In the genomic region with DNA sequence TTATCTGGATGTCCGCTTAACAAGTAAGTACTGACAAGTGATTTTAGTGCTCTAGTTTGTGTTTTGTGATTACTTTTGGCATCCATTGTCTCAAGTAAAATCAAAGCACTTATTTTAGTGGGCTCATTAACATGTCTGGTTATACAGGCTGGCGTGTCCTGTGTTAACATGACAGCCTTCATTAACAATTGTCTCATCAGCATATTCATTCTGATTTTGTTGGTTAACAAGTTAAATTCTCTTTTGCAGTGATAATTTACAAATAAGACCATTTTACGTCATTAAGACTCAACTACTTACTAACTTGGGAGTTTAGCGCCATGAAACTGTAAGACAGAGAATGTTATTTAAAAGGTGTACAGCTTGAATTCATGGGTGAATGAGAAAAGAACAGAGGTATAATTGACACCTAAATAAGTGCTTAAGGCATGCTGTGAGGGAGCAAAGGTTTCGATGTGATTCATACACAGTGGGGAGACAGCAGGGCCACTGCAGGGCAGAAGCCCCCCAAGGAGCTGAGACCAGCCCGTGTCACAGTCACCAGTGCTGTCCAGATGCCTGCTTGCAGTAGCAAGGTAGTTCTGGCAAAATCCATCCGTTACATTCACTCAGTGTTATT, we compare ENCODE assay signal across 24 cellular contexts.
"Had no signal": no experiment of that assay in that cellular context is flagged by ENCODE, and none has a peak within 500 bp of the region (broad histone marks: within the 10 kb centered on the region; RNA-seq: fewer than 3 reads in every experiment).

No MANE protein-coding gene starts in this region.

- H3K27me3 Mint-ChIP-seq: naive thymus-derived CD4-positive, alpha-beta T cell; natural killer cell treated with Interleukin-12 subunit alpha and Interleukin-12 subunit beta and Interleukin-15 and Interleukin-18, amount 100 ng/mL, for 72 hours; progenitor cell of endocrine pancreas; stimulated activated naive CD8-positive, alpha-beta T cell treated with anti-CD3 and anti-CD28 coated beads, Interleukin-15, Interleukin-2, amounts not matched to agents 100 ng/mL and 50 ng/mL, for 24 hours; type B pancreatic cell had no signal

- H3K4me1 ChIP-seq: left lung, lower lobe of right lung, spleen, uterus had no signal

- H3K9me3 ChIP-seq: left lung, lower lobe of right lung, mucosa of descending colon, ovary, sigmoid colon, spleen, suprapubic skin, thoracic aorta, tibial artery, uterus had no signal

- ATAC-seq: left colon; left lung; lower lobe of right lung; mucosa of descending colon; naive thymus-derived CD4-positive, alpha-beta T cell; natural killer cell treated with Interleukin-12 subunit alpha and Interleukin-12 subunit beta and Interleukin-15 and Interleukin-18, amount 100 ng/mL, for 72 hours; right cardiac atrium; stimulated activated effector memory CD8-positive, alpha-beta T cell treated with anti-CD3 and anti-CD28 coated beads, Interleukin-12 subunit alpha, Interleukin-12 subunit beta, amount 100 ng/mL, for 72 hours had no signal

- FAIRE-seq: kidney, small intestine had no signal

- H3K36me3 ChIP-seq: ovary, uterus had no signal

- H3K27ac ChIP-seq: left lung, lower lobe of right lung, ovary, spleen, suprapubic skin, thoracic aorta, uterus had no signal

- H3K4me3 ChIP-seq: left lung, lower lobe of right lung, mucosa of descending colon, ovary, sigmoid colon, spleen, suprapubic skin, thoracic aorta, tibial artery, uterus had no signal

- H3K27me3 ChIP-seq: left lung, ovary, sigmoid colon, spleen, suprapubic skin, tibial artery, uterus had no signal

- H3K4me3 Mint-ChIP-seq: naive thymus-derived CD4-positive, alpha-beta T cell; natural killer cell treated with Interleukin-12 subunit alpha and Interleukin-12 subunit beta and Interleukin-15 and Interleukin-18, amount 100 ng/mL, for 72 hours; stimulated activated effector memory CD8-positive, alpha-beta T cell treated with anti-CD3 and anti-CD28 coated beads, Interleukin-12 subunit alpha, Interleukin-12 subunit beta, amount 100 ng/mL, for 72 hours; stimulated activated naive CD8-positive, alpha-beta T cell treated with anti-CD3 and anti-CD28 coated beads, Interleukin-15, Interleukin-2, amounts not matched to agents 100 ng/mL and 50 ng/mL, for 24 hours; type B pancreatic cell had no signal

- DNase-seq: hippocampal formation; kidney; left colon; left lung; lower lobe of right lung; midbrain; mucosa of descending colon; naive thymus-derived CD4-positive, alpha-beta T cell; ovary; right cardiac atrium; sigmoid colon; small intestine; spleen; stimulated activated CD4-positive, alpha-beta T cell treated with anti-CD3 and anti-CD28 coated beads, Interleukin-4, amount 100 ng/mL, for 24 hours; stimulated activated naive CD4-positive, alpha-beta T cell; tibial artery; uterus had no signal

- H3K27ac Mint-ChIP-seq: natural killer cell treated with Interleukin-12 subunit alpha and Interleukin-12 subunit beta and Interleukin-15 and Interleukin-18, amount 100 ng/mL, for 72 hours; progenitor cell of endocrine pancreas; stimulated activated effector memory CD8-positive, alpha-beta T cell treated with anti-CD3 and anti-CD28 coated beads, Interleukin-12 subunit alpha, Interleukin-12 subunit beta, amount 100 ng/mL, for 72 hours; stimulated activated naive CD8-positive, alpha-beta T cell treated with anti-CD3 and anti-CD28 coated beads, Interleukin-15, Interleukin-2, amounts not matched to agents 100 ng/mL and 50 ng/mL, for 24 hours; type B pancreatic cell had no signal

- H3K9me3 Mint-ChIP-seq: naive thymus-derived CD4-positive, alpha-beta T cell; natural killer cell treated with Interleukin-12 subunit alpha and Interleukin-12 subunit beta and Interleukin-15 and Interleukin-18, amount 100 ng/mL, for 72 hours; stimulated activated effector memory CD8-positive, alpha-beta T cell treated with anti-CD3 and anti-CD28 coated beads, Interleukin-12 subunit alpha, Interleukin-12 subunit beta, amount 100 ng/mL, for 72 hours; stimulated activated naive CD8-positive, alpha-beta T cell treated with anti-CD3 and anti-CD28 coated beads, Interleukin-15, Interleukin-2, amounts not matched to agents 100 ng/mL and 50 ng/mL, for 24 hours; type B pancreatic cell had no signal
